In genomic region chr2:55916473-55917049, GRCh38 we compare ENCODE assay signal across 1 cellular context.
TF ChIP-seq lines count a peak whose summit lies in the region.

No MANE protein-coding gene starts in this region.

TF ChIP-seq in IMR-90, 13 proteins besides CTCF, POLR2A, EP300 and RAD21:
- TF ChIP-seq ELK1 (IDR thresholded peaks at IDR 0.05; ENCODE audit: borderline replicate concordance, low read depth, low read length), result no peak
- no peak for TF ChIP-seq NFE2L2 (IDR thresholded peaks at IDR 0.05; ENCODE audit: low read depth, low read length)
- peak; percentile 37; the same call in 1 of the 2 replicates for TF ChIP-seq FOS (IDR thresholded peaks at IDR 0.05; ENCODE audit: low read depth, low read length)
- TF ChIP-seq BHLHE40 (IDR thresholded peaks at IDR 0.05; ENCODE audit: low read depth, low read length), result peak; percentile 90
